Comparison of ENCODE assay signal across 9 cellular contexts in genomic region chr13:27147530-27148170, GRCh38. TPM values are rescaled to one million over a fixed set of nuclear protein-coding genes. Genes with fewer than 3 reads are reported as not detected.
A peak's percentile ranks its signal among the peaks of the same experiment; 100 is the strongest.
DNase-seq lines count a peak whose midpoint lies in the region; ATAC-seq and TF ChIP-seq lines count a peak whose summit lies in the region.
"Had no signal": no experiment of that assay in that cellular context is flagged by ENCODE, and none has a peak within 500 bp of the region (broad histone marks: within the 10 kb centered on the region; RNA-seq: fewer than 3 reads in every experiment).

No MANE protein-coding gene starts in this region.

- intact Hi-C loops in ascending aorta (cut with DNase I): no loop called here

- no peaks in the 10 kb centered on the region for H3K27me3 ChIP-seq in H7 (ENCODE audit: control insufficient read depth, insufficient read depth, low read length)
- H3K27me3 ChIP-seq in ascending aorta: no peaks in the 10 kb centered on the region

- ATAC-seq in GM18508 (IDR thresholded peaks at IDR 0.05; ENCODE audit: insufficient read depth, unreplicated experiment): peak; percentile 41
- peak; percentile 61 for ATAC-seq in GM21390 (IDR thresholded peaks at IDR 0.05; ENCODE audit: unreplicated experiment)
- peak; percentile 71 for ATAC-seq in HG03354 (IDR thresholded peaks at IDR 0.05; ENCODE audit: poor library complexity, severe bottlenecking, unreplicated experiment)

- TF ChIP-seq CTCF in fibroblast of mammary gland (conservative IDR thresholded peaks at IDR 0.05; ENCODE audit: control insufficient read depth, insufficient read depth, low read depth, low read length) (no peak), ascending aorta (IDR thresholded peaks at IDR 0.05) (no peak)

- peaks cover 0 to 2% of the 10 kb centered on the region in 2 donors for H3K4me1 ChIP-seq in ascending aorta

- DNase-seq in fibroblast of mammary gland (ENCODE audit: low read depth) (peak; percentile 19), NCI-H345 treated with DMSO at 0.1 percent for 48 hours (lab: John Stamatoyannopoulos, UW; ENCODE audit: unreplicated experiment) (no peak), SIG-M5 (lab: John Stamatoyannopoulos, UW) (no peak), H7 (no peak), ascending aorta (ENCODE audit: low spot score in 2 of 2) (no peak)
- DNase-seq: NCI-H1048 had no signal

- no peak overlapping the region for H3K4me3 ChIP-seq in fibroblast of mammary gland (ENCODE audit: control insufficient read depth, low read depth, low read length)
- no peak overlapping the region for H3K4me3 ChIP-seq in H7 (ENCODE audit: insufficient read depth, low read depth, low read length)
- no peak overlapping the region for H3K4me3 ChIP-seq in ascending aorta

- no peak overlapping the region for H3K27ac ChIP-seq in ascending aorta

- no peaks in the 10 kb centered on the region for H3K36me3 ChIP-seq in H7 (replicated peaks; ENCODE audit: control insufficient read depth, insufficient read depth, low read length)
- H3K36me3 ChIP-seq in ascending aorta: peaks cover 0 to 3% of the 10 kb centered on the region in 2 donors

- peaks cover 0 to 9% of the 10 kb centered on the region in 2 donors for H3K9me3 ChIP-seq in ascending aorta

RNA-seq across cellular contexts. Expression of gene USP12, which starts 24.0 kb away (rescaled TPM):
- total RNA-seq in H7 (2014; rRNA removed; shearing (Covaris generic)): 10.5 and 12.7 TPM in 2 replicates
- total RNA-seq in ascending aorta: 8.7 TPM
